Comparison of ENCODE assay signal across 1 cellular context in genomic region chr20:21189761-21190523, GRCh38.
TF ChIP-seq lines count a peak whose summit lies in the region.

No MANE protein-coding gene starts in this region.

TF ChIP-seq in WTC11, 78 proteins besides CTCF, POLR2A, EP300 and RAD21 (continued from another document):
- no peak for TF ChIP-seq SMAD3 (CRISPR knock-in tag; IDR thresholded peaks at IDR 0.05; ENCODE audit: borderline replicate concordance)
- no peak for TF ChIP-seq NR2C2 (CRISPR knock-in tag; IDR thresholded peaks at IDR 0.05)
- TF ChIP-seq FOXP4 (CRISPR knock-in tag; IDR thresholded peaks at IDR 0.05) = peak; percentile 64; the same call in 1 of the 2 replicates
- peak; percentile 53 for TF ChIP-seq SP1 (CRISPR knock-in tag; conservative IDR thresholded peaks at IDR 0.05)
- peak; percentile 65; the same call in 1 of the 2 replicates for TF ChIP-seq ZNF263 (CRISPR knock-in tag; IDR thresholded peaks at IDR 0.05; ENCODE audit: low read depth)
- TF ChIP-seq ZBTB43 (CRISPR knock-in tag; IDR thresholded peaks at IDR 0.05) = no peak
- TF ChIP-seq MYBL2 (CRISPR knock-in tag; IDR thresholded peaks at IDR 0.05) = peak; percentile 44; the same call in 1 of the 2 replicates
- no peak for TF ChIP-seq ZNF281 (CRISPR knock-in tag; IDR thresholded peaks at IDR 0.05)
- TF ChIP-seq PRDM15 (CRISPR knock-in tag; IDR thresholded peaks at IDR 0.05) = no peak
- TF ChIP-seq AFF4 (CRISPR knock-in tag; IDR thresholded peaks at IDR 0.05; ENCODE audit: borderline replicate concordance) = no peak
- no peak for TF ChIP-seq RORB (CRISPR knock-in tag; IDR thresholded peaks at IDR 0.05)
- no peak for TF ChIP-seq NR3C1 (CRISPR knock-in tag; conservative IDR thresholded peaks at IDR 0.05; ENCODE audit: low read depth)
